In genomic region chr13:60583196-60583908, GRCh38 we compare ENCODE assay signal across 1 cellular context.
TF ChIP-seq lines count a peak whose summit lies in the region.

No MANE protein-coding gene starts in this region.

TF ChIP-seq in H1, 55 proteins besides CTCF, POLR2A, EP300 and RAD21 (continued from another document):
- TF ChIP-seq SP4 (IDR thresholded peaks at IDR 0.05; ENCODE audit: low read length): no peak
- TF ChIP-seq EZH2 (IDR thresholded peaks at IDR 0.05; ENCODE audit: low read depth, low read length, severe bottlenecking): no peak
- TF ChIP-seq ZNF274 (IDR thresholded peaks at IDR 0.05; ENCODE audit: borderline replicate concordance, extremely low read depth, low read length): no peak
- 0 out of 2 replicates have a peak, but pooled peaks have one; percentile 12 for TF ChIP-seq TAF1 (IDR thresholded peaks at IDR 0.05; ENCODE audit: low read depth, low read length)
- no peak for TF ChIP-seq KDM4A (IDR thresholded peaks at IDR 0.05; ENCODE audit: low read depth, low read length, severe bottlenecking)
- no peak for TF ChIP-seq CHD2 (IDR thresholded peaks at IDR 0.05; ENCODE audit: low read length)
- TF ChIP-seq POLR2AphosphoS5 (IDR thresholded peaks at IDR 0.05; ENCODE audit: low read depth, low read length): no peak
- no peak for TF ChIP-seq PHF8 (conservative IDR thresholded peaks at IDR 0.05; ENCODE audit: low read depth, low read length)
- TF ChIP-seq HDAC2 (IDR thresholded peaks at IDR 0.05; ENCODE audit: borderline replicate concordance in 1 of 2, low read depth in 2 of 2, low read length in 2 of 2): no peak
- TF ChIP-seq CHD7 (IDR thresholded peaks at IDR 0.05; ENCODE audit: insufficient replicate concordance, low read length): peak; percentile 10
- no peak for TF ChIP-seq CTBP2 (IDR thresholded peaks at IDR 0.05; ENCODE audit: borderline replicate concordance, insufficient read depth, insufficient read length, low read length)
- no peak for TF ChIP-seq GABPA (IDR thresholded peaks at IDR 0.05; ENCODE audit: borderline replicate concordance, insufficient read depth, low read length)
- TF ChIP-seq ATF3 (IDR thresholded peaks at IDR 0.05; ENCODE audit: insufficient read depth, low read depth, low read length): no peak
- no peak for TF ChIP-seq HDAC6 (IDR thresholded peaks at IDR 0.05; ENCODE audit: low read depth, low read length)
- TF ChIP-seq GTF2F1 (IDR thresholded peaks at IDR 0.05; ENCODE audit: borderline replicate concordance, low read depth, low read length): no peak
- TF ChIP-seq NANOG (IDR thresholded peaks at IDR 0.05; ENCODE audit: insufficient read depth, low read depth, low read length, poor library complexity, severe bottlenecking): peak; percentile 44
- peak in 1 of 2 experiments; percentile 55; a peak in 1 of 4 replicates for TF ChIP-seq SIN3A (conservative IDR thresholded peaks at IDR 0.05 in 1 of 2, IDR thresholded peaks at IDR 0.05 in 1 of 2; ENCODE audit: low read depth in 1 of 2, low read length in 2 of 2)
